Comparison of ENCODE assay signal across 8 cellular contexts in genomic region chr11:46593550-46594382, GRCh38. TPM values are rescaled to one million over a fixed set of nuclear protein-coding genes. Genes with fewer than 3 reads are reported as not detected.
DNase-seq lines count a peak whose midpoint lies in the region; ATAC-seq, FAIRE-seq and TF ChIP-seq lines count a peak whose summit lies in the region.

A gene with protein sequence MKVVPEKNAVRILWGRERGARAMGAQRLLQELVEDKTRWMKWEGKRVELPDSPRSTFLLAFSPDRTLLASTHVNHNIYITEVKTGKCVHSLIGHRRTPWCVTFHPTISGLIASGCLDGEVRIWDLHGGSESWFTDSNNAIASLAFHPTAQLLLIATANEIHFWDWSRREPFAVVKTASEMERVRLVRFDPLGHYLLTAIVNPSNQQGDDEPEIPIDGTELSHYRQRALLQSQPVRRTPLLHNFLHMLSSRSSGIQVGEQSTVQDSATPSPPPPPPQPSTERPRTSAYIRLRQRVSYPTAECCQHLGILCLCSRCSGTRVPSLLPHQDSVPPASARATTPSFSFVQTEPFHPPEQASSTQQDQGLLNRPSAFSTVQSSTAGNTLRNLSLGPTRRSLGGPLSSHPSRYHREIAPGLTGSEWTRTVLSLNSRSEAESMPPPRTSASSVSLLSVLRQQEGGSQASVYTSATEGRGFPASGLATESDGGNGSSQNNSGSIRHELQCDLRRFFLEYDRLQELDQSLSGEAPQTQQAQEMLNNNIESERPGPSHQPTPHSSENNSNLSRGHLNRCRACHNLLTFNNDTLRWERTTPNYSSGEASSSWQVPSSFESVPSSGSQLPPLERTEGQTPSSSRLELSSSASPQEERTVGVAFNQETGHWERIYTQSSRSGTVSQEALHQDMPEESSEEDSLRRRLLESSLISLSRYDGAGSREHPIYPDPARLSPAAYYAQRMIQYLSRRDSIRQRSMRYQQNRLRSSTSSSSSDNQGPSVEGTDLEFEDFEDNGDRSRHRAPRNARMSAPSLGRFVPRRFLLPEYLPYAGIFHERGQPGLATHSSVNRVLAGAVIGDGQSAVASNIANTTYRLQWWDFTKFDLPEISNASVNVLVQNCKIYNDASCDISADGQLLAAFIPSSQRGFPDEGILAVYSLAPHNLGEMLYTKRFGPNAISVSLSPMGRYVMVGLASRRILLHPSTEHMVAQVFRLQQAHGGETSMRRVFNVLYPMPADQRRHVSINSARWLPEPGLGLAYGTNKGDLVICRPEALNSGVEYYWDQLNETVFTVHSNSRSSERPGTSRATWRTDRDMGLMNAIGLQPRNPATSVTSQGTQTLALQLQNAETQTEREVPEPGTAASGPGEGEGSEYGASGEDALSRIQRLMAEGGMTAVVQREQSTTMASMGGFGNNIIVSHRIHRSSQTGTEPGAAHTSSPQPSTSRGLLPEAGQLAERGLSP (N-terminal part only) (minus strand): TSS chr11:46594023. CDS start chr11:46548380, 45,643 bp downstream.

- in situ Hi-C loops in HepG2 (cut with HindIII; ENCODE audit: extremely low pct_ligation_motif_present, low pct_unique_long_range_greater_than_20kb), result no loop called here

- H3K9ac ChIP-seq in BLaER1 treated with 17β-estradiol and CSF1 and Interleukin-3, amounts not matched to agents 10 nM and 100 nM, result peak within 1 kb of the TSS; percentile 87 to 97 (median 92)
- peak within 1 kb of the TSS; percentile 91 for H3K9ac ChIP-seq in HepG2 (ENCODE audit: insufficient read depth, low read depth, low read length)

- peak within 1 kb of the TSS; percentile 59 for H2AFZ ChIP-seq in HepG2 (ENCODE audit: low read length)

- TSS peak; percentile 89 for BruUV-seq in HepG2 (replicated peaks; lab: Mats Ljungman, UMichigan)

- intact Hi-C loops in HepG2 (cut with micrococcal nuclease; ENCODE audit: unreplicated experiment), result loop anchor here (1.0 to 2.0 kb wide), 2 partner anchors 23 to 39 kb away; partner anchors contain the start of genes ATG13 and HARBI1

- H3K36me3 ChIP-seq in BLaER1 treated with 17β-estradiol and CSF1 and Interleukin-3, amounts not matched to agents 10 nM and 100 nM, result no peaks in the 10 kb centered on the region
- H3K36me3 ChIP-seq in HepG2 (replicated peaks in 1 of 2; ENCODE audit: control insufficient read depth in 1 of 2, insufficient read depth in 2 of 2, low read length in 2 of 2), result no peaks in the 10 kb centered on the region; a peak in 1 of 5 replicates

- peak; percentile 51 for FAIRE-seq in HepG2 (lab: Jason Lieb, UNC)

- CTCF ChIA-PET in HepG2 (lab: Yijun Ruan, JAX; ENCODE audit: low intra/inter-chr PET ratio, low total read pairs), result no interaction called here

- H3K27me3 ChIP-seq in BLaER1 treated with 17β-estradiol and CSF1 and Interleukin-3, amounts not matched to agents 10 nM and 100 nM, result no peaks in the 10 kb centered on the region
- H3K27me3 ChIP-seq in HepG2 (ENCODE audit: control insufficient read depth in 1 of 2, insufficient read depth in 2 of 2, low read length in 2 of 2), result peaks cover 0 to 4% of the 10 kb centered on the region in 2 experiments; a peak in 1 of 5 replicates

- no peaks in the 10 kb centered on the region for H3K9me3 ChIP-seq in BLaER1 treated with 17β-estradiol and CSF1 and Interleukin-3, amounts not matched to agents 10 nM and 100 nM (replicated peaks in 1 of 11)
- H3K9me3 ChIP-seq in HepG2 (ENCODE audit: low read length), result no peaks in the 10 kb centered on the region

- TF ChIP-seq CTCF in HepG2 (CRISPR knock-in tag; IDR thresholded peaks at IDR 0.05), result 0 out of 2 replicates have a peak, but pooled peaks have one; percentile 2

- TF ChIP-seq EP300 in HepG2 (IDR thresholded peaks at IDR 0.05; ENCODE audit: low read depth in 2 of 2, low read length in 2 of 2), result peak; percentile 26 to 49; a peak in 1 of 4 replicates
- TF ChIP-seq EP300 in HepG2 (CRISPR knock-in tag; IDR thresholded peaks at IDR 0.05; ENCODE audit: borderline replicate concordance), result no peak; the same call in 1 of the 2 replicates

- TF ChIP-seq POLR2A in HepG2 (IDR thresholded peaks at IDR 0.05; ENCODE audit: insufficient read depth in 1 of 2, low read depth in 2 of 2, low read length in 2 of 2), result peak; percentile 62 to 71; a peak in 3 of 4 replicates

- peak within 1 kb of the TSS; percentile 81 to 98 (median 92) for H3K4me2 ChIP-seq in BLaER1 treated with 17β-estradiol and CSF1 and Interleukin-3, amounts not matched to agents 10 nM and 100 nM
- H3K4me2 ChIP-seq in HepG2 (ENCODE audit: low read depth, low read length), result peak within 1 kb of the TSS; percentile 86

- DNase-seq in NCI-H69 (lab: John Stamatoyannopoulos, UW), result peak; percentile 94
- DNase-seq in activated CD4-positive, alpha-beta T cell treated with anti-CD3 and anti-CD28 coated beads, Interleukin-2, amount 50 U/mL, for 24 hours (ENCODE audit: low read depth in 1 of 2, low spot score in 1 of 2), result peak; percentile 67 to 81
- DNase-seq in dermis blood vessel endothelial cell, result peak; percentile 96
- DNase-seq in HepG2 (ENCODE audit: low spot score), result peak; percentile 95
- DNase-seq in stimulated activated CD4-positive, alpha-beta T cell treated with anti-CD3 and anti-CD28 coated beads, Interleukin-2, amount 100 ng/mL, for 48 hours, result peak; percentile 81 to 85

- H3K4me1 ChIP-seq in BLaER1 treated with 17β-estradiol and CSF1 and Interleukin-3, amounts not matched to agents 10 nM and 100 nM, result peaks cover 21 to 49% (median 28%) of the 10 kb centered on the region in 10 experiments
- H3K4me1 ChIP-seq in HepG2 (ENCODE audit: insufficient read depth, low read length), result peaks cover 64% of the 10 kb centered on the region

- POLR2A ChIA-PET in HepG2 (lab: Yijun Ruan, JAX), result interaction anchor here (0.7 to 2.2 kb wide), 14 partner anchors 12 to 655 kb away, joined by 3 to 20 read pairs (median 5); partner anchors contain the start of genes ACP2 and ATG13

- WGBS in HepG2 (ENCODE audit: low lambda C conversion rate), result under 1% methylated on average over 46 of the region's 54 CpGs

- peaks cover 59% of the 10 kb centered on the region for H3K79me2 ChIP-seq in HepG2 (ENCODE audit: insufficient read depth, low read length)

- peak within 1 kb of the TSS; percentile 85 to 99 (median 96) for H3K4me3 ChIP-seq in BLaER1 treated with 17β-estradiol and CSF1 and Interleukin-3, amounts not matched to agents 10 nM and 100 nM
- H3K4me3 ChIP-seq in HepG2 (replicated peaks in 1 of 3; ENCODE audit: insufficient read depth in 1 of 3, low read depth in 2 of 3, low read length in 3 of 3), result peak within 1 kb of the TSS; percentile 73 to 97 (median 87)

- peaks cover 25 to 50% (median 45%) of the 10 kb centered on the region in 11 experiments; a peak in 19 of 22 replicates for H4K20me1 ChIP-seq in BLaER1 treated with 17β-estradiol and CSF1 and Interleukin-3, amounts not matched to agents 10 nM and 100 nM
- peaks cover 16% of the 10 kb centered on the region; the same call in 1 of the 2 replicates for H4K20me1 ChIP-seq in HepG2 (ENCODE audit: insufficient read depth, low read length)

- ATAC-seq in GM19328 (IDR thresholded peaks at IDR 0.05; ENCODE audit: unreplicated experiment) (peak; percentile 69), HG03520 (IDR thresholded peaks at IDR 0.05; ENCODE audit: unreplicated experiment) (peak; percentile 76), HepG2 (peak; percentile 74)

- TF ChIP-seq RAD21 in HepG2 (CRISPR knock-in tag; IDR thresholded peaks at IDR 0.05), result peak; percentile 29; the same call in 1 of the 2 replicates

- peak within 1 kb of the TSS; percentile 80 to 92 (median 88) for H3K27ac ChIP-seq in BLaER1 treated with 17β-estradiol and CSF1 and Interleukin-3, amounts not matched to agents 10 nM and 100 nM
- H3K27ac ChIP-seq in HepG2 (ENCODE audit: extremely low read length, insufficient read depth, low read length), result peak within 1 kb of the TSS; percentile 97

TF ChIP-seq in HepG2, 621 proteins besides CTCF, POLR2A, EP300 and RAD21 (continues in another document):
- no peak; the same call in 1 of the 2 replicates for TF ChIP-seq TCF7 (IDR thresholded peaks at IDR 0.05; ENCODE audit: low read depth)
- TF ChIP-seq ZNF446 (CRISPR knock-in tag; IDR thresholded peaks at IDR 0.05), result no peak
- TF ChIP-seq ZNF18 (CRISPR knock-in tag; IDR thresholded peaks at IDR 0.05; ENCODE audit: insufficient replicate concordance), result no peak
- 0 out of 2 replicates have a peak, but pooled peaks have one; percentile 6 for TF ChIP-seq KLF9 (CRISPR knock-in tag; IDR thresholded peaks at IDR 0.05; ENCODE audit: low read depth)

RNA-seq across cellular contexts. Expression of the gene that starts here (rescaled TPM):
- 20.9 and 27.3 TPM in 2 replicates for total RNA-seq in dermis blood vessel endothelial cell
- 26.0 and 26.1 TPM in 2 replicates for total RNA-seq in HepG2 (2016; rRNA removed; fragmentation: Illumina TruSeq; extraction: Trizol)
- total RNA-seq in HepG2 (2016; cell fraction: cytosol; rRNA removed; fragmentation: Illumina TruSeq; extraction: Trizol; ENCODE audit: low read depth), result 17.6 and 23.5 TPM in 2 replicates
- 22.8 and 26.4 TPM in 2 replicates for total RNA-seq in HepG2 (2016; cell fraction: insoluble cytoplasmic fraction; rRNA removed; fragmentation: Illumina TruSeq; extraction: Trizol)
- total RNA-seq in HepG2 (2016; cell fraction: membrane; rRNA removed; fragmentation: Illumina TruSeq; extraction: Trizol), result 11.4 and 12.2 TPM in 2 replicates
- total RNA-seq in HepG2 (2016; cell fraction: nucleus; rRNA removed; fragmentation: Illumina TruSeq; extraction: Trizol), result 31.5 and 33.0 TPM in 2 replicates
- 15.7 and 16.8 TPM in 2 replicates for polyA plus RNA-seq in HepG2 (2011; rRNA removed)
- polyA plus RNA-seq in HepG2 (2011; cell fraction: cytosol; rRNA removed), result 7.8 and 8.9 TPM in 2 replicates
- polyA plus RNA-seq in HepG2 (2011; cell fraction: nucleus; rRNA removed), result 32.8 and 50.7 TPM in 2 replicates
- 16.2 and 19.7 TPM in 2 replicates for polyA plus RNA-seq in HepG2 (2012)
- 0.49 and 0.63 TPM in 2 replicates for polyA plus RNA-seq in HepG2 (2016; cell fraction: cytosol; fragmentation: Illumina TruSeq; extraction: Trizol; ENCODE audit: low read depth)
- polyA plus RNA-seq in HepG2 (2016; cell fraction: insoluble cytoplasmic fraction; fragmentation: Illumina TruSeq; extraction: Trizol; ENCODE audit: low read depth), result 10.4 and 12.5 TPM in 2 replicates
- polyA plus RNA-seq in HepG2 (2016; cell fraction: membrane; fragmentation: Illumina TruSeq; extraction: Trizol; ENCODE audit: low read depth), result 1.7 and 2.2 TPM in 2 replicates
- 14.6 and 18.1 TPM in 2 replicates for polyA plus RNA-seq in HepG2 (2016; cell fraction: nucleus; fragmentation: Illumina TruSeq; extraction: Trizol; ENCODE audit: insufficient read depth, low read depth)
- 74.1 and 110 TPM in 2 replicates for polyA minus RNA-seq in HepG2 (2011; rRNA and poly(A)+ RNA removed; ENCODE audit: low replicate concordance)
- polyA minus RNA-seq in HepG2 (2011; cell fraction: cytosol; rRNA and poly(A)+ RNA removed), result 20.0 and 28.0 TPM in 2 replicates
- polyA minus RNA-seq in HepG2 (2011; cell fraction: nucleus; rRNA and poly(A)+ RNA removed), result 91.6 and 127 TPM in 2 replicates

Comparison
In these comparisons a context has a peak if more than half of its experiments do, and no peak if none do; other contexts are left out.
1. Peak in every context shown above with its lines: DNase-seq, ATAC-seq, H3K4me3 ChIP-seq and H3K27ac ChIP-seq.